In genomic region chrX:55619547-55619946, GRCh38 we compare ENCODE assay signal across 8 cellular contexts. TPM values are rescaled to one million over a fixed set of nuclear protein-coding genes. Genes with fewer than 3 reads are reported as not detected.
"Had no signal": no experiment of that assay in that cellular context is flagged by ENCODE, and none has a peak within 500 bp of the region (broad histone marks: within the 10 kb centered on the region; RNA-seq: fewer than 3 reads in every experiment).

No MANE protein-coding gene starts in this region.

- ATAC-seq: GM23338 had no signal

- FAIRE-seq: H1, H54, HTR-8/SVneo had no signal

- H3K4me2 ChIP-seq: GM23338 had no signal

- DNase-seq: H9, HCEC 1CT, KBM-7 had no signal

- H3K4me3 Mint-ChIP-seq: GM23338, H9 had no signal

- H3K4me1 Mint-ChIP-seq: GM23338, H9 had no signal

- H3K27ac Mint-ChIP-seq: GM23338, H9 had no signal

- H2AFZ ChIP-seq: GM23338 had no signal

- H3K4me3 ChIP-seq: GM23338 had no signal

RNA-seq across cellular contexts. Expression of gene FOXR2, which starts 3.7 kb away (rescaled TPM):
- total RNA-seq: GM23338, H1, H9, HT-29 had no signal
- polyA plus RNA-seq: GM23338, H1 had no signal
